Comparison of ENCODE assay signal across 8 cellular contexts in genomic region chrX:153970398-153971123, GRCh38. TPM values are rescaled to one million over a fixed set of nuclear protein-coding genes. Genes with fewer than 3 reads are reported as not detected.
DNase-seq lines count a peak whose midpoint lies in the region; ATAC-seq, FAIRE-seq and TF ChIP-seq lines count a peak whose summit lies in the region.

No MANE protein-coding gene starts in this region.

- H3K27me3 Mint-ChIP-seq in T-cell = no peaks in the 10 kb centered on the region

- H4K20me1 ChIP-seq in H1 (replicated peaks in 1 of 2; ENCODE audit: control insufficient read depth in 1 of 2, insufficient read depth in 2 of 2, low read length in 2 of 2) = peaks cover 18 to 26% of the 10 kb centered on the region in 2 experiments

- peak overlapping the region; percentile 97 for H3K56ac ChIP-seq in H1 (replicated peaks; ENCODE audit: insufficient read length, low read depth, low read length)

- H3K79me2 ChIP-seq in H1 (ENCODE audit: control insufficient read depth in 1 of 2, insufficient read depth in 2 of 2, low read length in 2 of 2) = peaks cover 41 to 52% of the 10 kb centered on the region in 2 experiments

- peaks cover 2% of the 10 kb centered on the region; the same call in 1 of the 2 replicates for H3K79me1 ChIP-seq in H1 (ENCODE audit: low read depth, low read length)

- H4K5ac ChIP-seq in H1 (ENCODE audit: insufficient read length, low read depth, low read length) = peak overlapping the region; percentile 91

- TF ChIP-seq POLR2A in H1 (IDR thresholded peaks at IDR 0.05; ENCODE audit: control extremely low read depth in 1 of 2, low read depth in 2 of 2, low read length in 2 of 2) = peak in 1 of 2 experiments; percentile 65; a peak in 2 of 3 replicates
- TF ChIP-seq POLR2A in transverse colon (IDR thresholded peaks at IDR 0.05) = no peak

- peaks cover 52 to 58% (median 52%) of the 10 kb centered on the region in 3 donors for H3K4me1 Mint-ChIP-seq in T-cell

- ATAC-seq in GM18873 (IDR thresholded peaks at IDR 0.05; ENCODE audit: low FRiP score, unreplicated experiment) = peak; percentile 2
- peak in 3 of 4 experiments; percentile 10 to 18 (median 10) for ATAC-seq in T-cell (replicated peaks in 1 of 4)
- no peak for ATAC-seq in GM18858 (IDR thresholded peaks at IDR 0.05; ENCODE audit: unreplicated experiment)

- no peak overlapping the region for H2BK15ac ChIP-seq in H1 (ENCODE audit: low read length)

- in situ Hi-C loops in transverse colon (cut with MboI; ENCODE audit: low pct_ligation_motif_present in 1 of 4, low pct_unique_long_range_greater_than_20kb in 1 of 4, low sequenced_read_pairs in 3 of 4) = loop anchor here in 2 of 4 donors (25.0 kb wide), 2 partner anchors 208 to 567 kb away; partner anchors contain the start of genes G6PD (in 1 of the 2), IKBKG (in 1 of the 2) and PLXNB3 (in 1 of the 2)

- H2BK120ac ChIP-seq in H1 (replicated peaks; ENCODE audit: low read depth, low read length) = peak overlapping the region; percentile 43

- H3K4me3 ChIP-seq in BE2C (ENCODE audit: low read depth, low read length) = peak overlapping the region; percentile 93
- peak overlapping the region; percentile 92 to 99 (median 95) for H3K4me3 ChIP-seq in H1 (ENCODE audit: extremely low read depth in 1 of 4, insufficient read depth in 2 of 4, low read depth in 3 of 4, low read length in 4 of 4)
- peak overlapping the region; percentile 62 for H3K4me3 ChIP-seq in mesodermal cell (ENCODE audit: extremely low read depth, insufficient read depth, low read length, poor library complexity, severe bottlenecking)
- peak overlapping the region; percentile 63 to 91 (median 86) for H3K4me3 ChIP-seq in transverse colon

- H3K14ac ChIP-seq in H1 (ENCODE audit: insufficient read length) = no peak overlapping the region

- peak overlapping the region; percentile 50; the same call in 1 of the 2 replicates for H2BK12ac ChIP-seq in H1 (ENCODE audit: low read depth, low read length)

- peak overlapping the region; percentile 95 to 100 (median 99) for H3K9ac ChIP-seq in H1 (replicated peaks in 1 of 4; ENCODE audit: extremely low read depth in 1 of 4, low read depth in 3 of 4, low read length in 3 of 4)

- CTCF ChIA-PET in T-cell (lab: Charles Lee) = interaction anchor here (0.5 to 1.4 kb wide), 3 partner anchors 10 to 42 kb away, joined by 3 to 6 read pairs (median 4); no protein-coding TSS in a partner anchor
- CTCF ChIA-PET in H1 (lab: Charles Lee; ENCODE audit: partially characterized antibody) = interaction anchor here (2.5 to 11.2 kb wide), 2 partner anchors 22 to 43 kb away, joined by 8 to 102 read pairs; partner anchors contain the start of gene RENBP

- peak overlapping the region; percentile 78; the same call in 1 of the 2 replicates for H3K18ac ChIP-seq in H1 (ENCODE audit: extremely low read depth, low read length)

- no peak for FAIRE-seq in H1 (lab: Jason Lieb, UNC)

- H3K23me2 ChIP-seq in H1 (ENCODE audit: low read depth, low read length) = peaks cover 8% of the 10 kb centered on the region; the same call in 1 of the 2 replicates

- peak overlapping the region; percentile 96 for H4K91ac ChIP-seq in H1 (replicated peaks; ENCODE audit: insufficient read length, low read length)

- H3K4ac ChIP-seq in H1 (replicated peaks; ENCODE audit: insufficient read length, low read depth, low read length) = peak overlapping the region; percentile 32

- no peak overlapping the region for H2AFZ ChIP-seq in H1 (ENCODE audit: low read length)

- TF ChIP-seq CTCF in BE2C (IDR thresholded peaks at IDR 0.05; ENCODE audit: low read depth, low read length) (no peak), H1 (IDR thresholded peaks at IDR 0.05; ENCODE audit: control extremely low read depth in 1 of 3, insufficient read depth in 1 of 3, low read depth in 1 of 3, low read length in 3 of 3) (no peak), transverse colon (IDR thresholded peaks at IDR 0.05) (no peak)

- H3K4me1 ChIP-seq in BE2C (peaks cover 10% of the 10 kb centered on the region), H1 (replicated peaks in 1 of 4; ENCODE audit: control insufficient read depth in 3 of 4, insufficient read depth in 4 of 4, low read length in 3 of 4) (peaks cover 4 to 26% (median 17%) of the 10 kb centered on the region in 4 experiments), mesodermal cell (ENCODE audit: control insufficient read depth, insufficient read depth, low read length, poor library complexity, severe bottlenecking) (peaks cover 25% of the 10 kb centered on the region), transverse colon (peaks cover 9 to 58% (median 53%) of the 10 kb centered on the region in 4 donors)

- no peak for TF ChIP-seq RAD21 in H1 (IDR thresholded peaks at IDR 0.05 in 1 of 2, conservative IDR thresholded peaks at IDR 0.05 in 1 of 2; ENCODE audit: low read depth in 2 of 2, low read length in 2 of 2)

- intact Hi-C loops in transverse colon (cut with DNase I; ENCODE audit: low total_unique reads) = no loop called here

- peak overlapping the region; percentile 100 for H3K27ac Mint-ChIP-seq in T-cell

- H4K8ac ChIP-seq in H1 (ENCODE audit: extremely low read depth, insufficient read depth, low read length) = peak overlapping the region; percentile 100

- POLR2A ChIA-PET in T-cell (lab: Charles Lee) = interaction anchor here in 1 of 2 donors (0.5 to 1.1 kb wide), 3 partner anchors 9 to 583 kb away, joined by 3 to 4 read pairs (median 4); no protein-coding TSS in a partner anchor
- POLR2A ChIA-PET in H1 (lab: Charles Lee; ENCODE audit: partially characterized antibody) = interaction anchor here (0.7 to 4.6 kb wide), 32 partner anchors 9 to 399 kb away, joined by 3 to 43 read pairs (median 4); partner anchors contain the start of genes ARHGAP4, IRAK1, L1CAM and SRPK3

- H2BK20ac ChIP-seq in H1 (ENCODE audit: low read length) = no peak overlapping the region

- peak overlapping the region; percentile 66 to 69 for H3K4me2 ChIP-seq in H1 (ENCODE audit: insufficient read depth in 1 of 2, low read depth in 2 of 2, low read length in 2 of 2)

- TF ChIP-seq EP300 in H1 (IDR thresholded peaks at IDR 0.05; ENCODE audit: borderline replicate concordance in 1 of 2, low read depth in 2 of 2, low read length in 2 of 2) (no peak), transverse colon (IDR thresholded peaks at IDR 0.05; ENCODE audit: low read depth) (no peak)

- DNase-seq in BE2C (peak; percentile 59), T-cell (peak in 7 of 34 experiments; percentile 17 to 41 (median 28)), H1 (ENCODE audit: low read depth in 1 of 2, low spot score in 2 of 2) (peak in 1 of 2 experiments; percentile 63), transverse colon (no peak)

- H3K27ac ChIP-seq in KOPT-K1 (ENCODE audit: low read depth, low read length, poor library complexity, severe bottlenecking) = peak overlapping the region; percentile 100
- peak overlapping the region; percentile 99 for H3K27ac ChIP-seq in H1 (ENCODE audit: low read depth, low read length)
- H3K27ac ChIP-seq in mesodermal cell (ENCODE audit: low read depth, low read length, severe bottlenecking) = peak overlapping the region; percentile 100
- H3K27ac ChIP-seq in transverse colon = peak overlapping the region; percentile 94 to 100 (median 98)

- 0% methylated on average over 8 of the region's 47 CpGs; no CpG with 5 or more reads in 1 of the 2 experiments for WGBS in H1 (ENCODE audit: extremely low coverage in 1 of 2, insufficient coverage in 1 of 2, insufficient read length in 1 of 2, insufficient replicate concordance in 2 of 2, low coverage in 1 of 2, low lambda C conversion rate in 2 of 2, missing lambda C conversion rate in 1 of 2), 2 experiments
- 0% methylated on average over 10 to 21 of the region's 47 CpGs for WGBS in mesodermal cell (ENCODE audit: insufficient coverage in 2 of 2), 2 experiments
- WGBS in transverse colon (ENCODE audit: low coverage in 1 of 2), 2 donors = 0 to 21% methylated on average over 3 to 46 of the region's 47 CpGs

- peak overlapping the region; percentile 99 for H2BK5ac ChIP-seq in H1 (ENCODE audit: low read depth, low read length)

- H3K9me3 ChIP-seq in BE2C (no peaks in the 10 kb centered on the region), KOPT-K1 (ENCODE audit: insufficient read depth, low read length, poor library complexity, severe bottlenecking) (no peaks in the 10 kb centered on the region), H1 (ENCODE audit: insufficient read depth in 2 of 2, low read depth in 1 of 2, low read length in 1 of 2) (no peaks in the 10 kb centered on the region), mesodermal cell (ENCODE audit: control insufficient read depth, low read length) (no peaks in the 10 kb centered on the region), transverse colon (no peaks in the 10 kb centered on the region)

- H3K27me3 ChIP-seq in BE2C (no peaks in the 10 kb centered on the region), H1 (replicated peaks in 1 of 4; ENCODE audit: control insufficient read depth in 3 of 4, extremely low read depth in 1 of 4, insufficient read depth in 3 of 4, low read length in 3 of 4) (no peaks in the 10 kb centered on the region), transverse colon (no peaks in the 10 kb centered on the region)

- peak overlapping the region; percentile 88 to 100 (median 100) for H3K4me3 Mint-ChIP-seq in T-cell

- peaks cover 30% of the 10 kb centered on the region for H3K36me3 ChIP-seq in BE2C
- H3K36me3 ChIP-seq in KOPT-K1 (ENCODE audit: insufficient read depth, low read length) = peaks cover 32% of the 10 kb centered on the region; the same call in 1 of the 2 replicates
- no peaks in the 10 kb centered on the region for H3K36me3 ChIP-seq in H1 (ENCODE audit: control insufficient read depth in 2 of 4, insufficient read depth in 4 of 4, low read length in 3 of 4)
- peaks cover 21% of the 10 kb centered on the region for H3K36me3 ChIP-seq in mesodermal cell (ENCODE audit: control insufficient read depth, insufficient read depth, low read length)
- no peaks in the 10 kb centered on the region for H3K36me3 ChIP-seq in transverse colon

- no peaks in the 10 kb centered on the region for H3K36me3 Mint-ChIP-seq in T-cell

- H3K23ac ChIP-seq in H1 (ENCODE audit: insufficient read length) = no peak overlapping the region

- 0 out of 2 replicates have a peak overlapping the region, but pooled peaks have one; percentile 65 for H2AK5ac ChIP-seq in H1 (ENCODE audit: low read depth, low read length)

- no peaks in the 10 kb centered on the region for H3K9me3 Mint-ChIP-seq in T-cell

RNA-seq across cellular contexts. Expression of gene HCFC1, which starts 1.1 kb away (rescaled TPM):
- polyA plus RNA-seq in BE2C (2012; ENCODE audit: insufficient read depth, insufficient read length, low read depth) = 64.3 TPM
- total RNA-seq in T-cell (10 to 100 TPM; 67.1 to 73.4 (median 69.2) TPM), transverse colon (10 to 100 TPM; 34.0 to 68.5 (median 49.8) TPM)
- 117 and 120 TPM in 2 replicates for total RNA-seq in H1 (2021; fragmentation: NEBNext Ultra II Directional; extraction: Animal tissue kit (Norgen Biotek cat#: 25700))
- polyA plus RNA-seq in H1 (2011; rRNA removed) = 24.9 and 44.8 TPM in 2 replicates
- polyA plus RNA-seq in H1 (2011; cell fraction: cytosol; rRNA removed) = 19.1 TPM
- polyA plus RNA-seq in H1 (2011; cell fraction: nucleus; rRNA removed) = 58.3 TPM
- 68.3 to 93.0 TPM (median 82.4 TPM) in 4 replicates for polyA plus RNA-seq in H1 (2012, experiment 1 of 2)
- polyA plus RNA-seq in H1 (2012, experiment 2 of 2) = 84.1 TPM
- 56.8 TPM for polyA plus RNA-seq in H1 (2013, experiment 1 of 2)
- polyA plus RNA-seq in H1 (2013, experiment 2 of 2) = 47.2 TPM
- polyA minus RNA-seq in H1 (2011; rRNA and poly(A)+ RNA removed) = 20.7 TPM in 2 replicates
- polyA minus RNA-seq in H1 (2011; cell fraction: cytosol; rRNA and poly(A)+ RNA removed) = 67.4 TPM
- polyA minus RNA-seq in H1 (2011; cell fraction: nucleus; rRNA and poly(A)+ RNA removed) = 37.2 TPM
- 53.1 TPM for polyA plus RNA-seq in mesodermal cell (2013, experiment 1 of 2)
- polyA plus RNA-seq in mesodermal cell (2013, experiment 2 of 2) = 39.6 TPM

RNA-seq across cellular contexts. Expression of gene TMEM187, which starts 2.0 kb away (rescaled TPM):
- polyA plus RNA-seq in BE2C (2012; ENCODE audit: insufficient read depth, insufficient read length, low read depth) = 4.9 TPM
- 10 to 100 TPM in 3 of 5 donors, 1 to 10 TPM in 2; 4.0 to 16.9 (median 14.1) TPM for total RNA-seq in T-cell
- total RNA-seq in H1 (2021; fragmentation: NEBNext Ultra II Directional; extraction: Animal tissue kit (Norgen Biotek cat#: 25700)) = 2.7 and 5.0 TPM in 2 replicates
- polyA plus RNA-seq in H1 (2011; rRNA removed) = 14.5 and 16.2 TPM in 2 replicates
- 9.8 TPM for polyA plus RNA-seq in H1 (2011; cell fraction: cytosol; rRNA removed)
- 11.4 TPM for polyA plus RNA-seq in H1 (2011; cell fraction: nucleus; rRNA removed)
- 3.3 to 5.5 TPM (median 4.3 TPM) in 4 replicates for polyA plus RNA-seq in H1 (2012, experiment 1 of 2)
- polyA plus RNA-seq in H1 (2012, experiment 2 of 2) = 4.9 TPM
- 5.0 TPM for polyA plus RNA-seq in H1 (2013, experiment 1 of 2)
- 5.3 TPM for polyA plus RNA-seq in H1 (2013, experiment 2 of 2)
- 5.1 and 5.4 TPM in 2 replicates for polyA minus RNA-seq in H1 (2011; rRNA and poly(A)+ RNA removed)
- polyA minus RNA-seq in H1 (2011; cell fraction: cytosol; rRNA and poly(A)+ RNA removed) = 2.9 TPM
- polyA minus RNA-seq in H1 (2011; cell fraction: nucleus; rRNA and poly(A)+ RNA removed) = 3.2 TPM
- 8.6 TPM for polyA plus RNA-seq in mesodermal cell (2013, experiment 1 of 2)
- polyA plus RNA-seq in mesodermal cell (2013, experiment 2 of 2) = 6.0 TPM
- total RNA-seq in transverse colon = 10 to 100 TPM in 1 of 4 donors, 1 to 10 TPM in 3; 1.6 to 11.2 (median 5.5) TPM

RNA-seq across cellular contexts. Expression of gene RENBP, which starts 26.1 kb away (rescaled TPM):
- polyA plus RNA-seq in BE2C (2012; ENCODE audit: insufficient read depth, insufficient read length, low read depth) = 163 TPM
- total RNA-seq in T-cell = 10 to 100 TPM; 10.2 to 23.5 (median 19.5) TPM
- total RNA-seq in H1 (2021; fragmentation: NEBNext Ultra II Directional; extraction: Animal tissue kit (Norgen Biotek cat#: 25700)) = 11.9 and 12.4 TPM in 2 replicates
- polyA plus RNA-seq in H1 (2011; rRNA removed) = 21.8 and 26.5 TPM in 2 replicates
- polyA plus RNA-seq in H1 (2011; cell fraction: cytosol; rRNA removed) = 27.0 TPM
- polyA plus RNA-seq in H1 (2011; cell fraction: nucleus; rRNA removed) = 34.6 TPM
- 10.0 to 21.2 TPM (median 17.8 TPM) in 4 replicates for polyA plus RNA-seq in H1 (2012, experiment 1 of 2)
- 7.8 TPM for polyA plus RNA-seq in H1 (2012, experiment 2 of 2)
- 6.4 TPM for polyA plus RNA-seq in H1 (2013, experiment 1 of 2)
- polyA plus RNA-seq in H1 (2013, experiment 2 of 2) = 4.9 TPM
- 5.5 and 9.2 TPM in 2 replicates for polyA minus RNA-seq in H1 (2011; rRNA and poly(A)+ RNA removed)
- 4.0 TPM for polyA minus RNA-seq in H1 (2011; cell fraction: cytosol; rRNA and poly(A)+ RNA removed)
- polyA minus RNA-seq in H1 (2011; cell fraction: nucleus; rRNA and poly(A)+ RNA removed) = 6.6 TPM
- polyA plus RNA-seq in mesodermal cell (2013, experiment 1 of 2) = 10.9 TPM
- 7.8 TPM for polyA plus RNA-seq in mesodermal cell (2013, experiment 2 of 2)
- 10 to 100 TPM in 1 of 4 donors, 1 to 10 TPM in 2, not detected in 1; 4.6 to 13.1 (median 7.2) TPM for total RNA-seq in transverse colon

RNA-seq across cellular contexts. Expression of gene NAA10, which starts 35.7 kb away (rescaled TPM):
- 597 TPM for polyA plus RNA-seq in BE2C (2012; ENCODE audit: insufficient read depth, insufficient read length, low read depth)
- total RNA-seq in T-cell = 10 to 100 TPM; 53.3 to 98.2 (median 80.0) TPM
- total RNA-seq in H1 (2021; fragmentation: NEBNext Ultra II Directional; extraction: Animal tissue kit (Norgen Biotek cat#: 25700)) = 98.1 and 98.8 TPM in 2 replicates
- polyA plus RNA-seq in H1 (2011; rRNA removed) = 80.4 and 119 TPM in 2 replicates
- 119 TPM for polyA plus RNA-seq in H1 (2011; cell fraction: cytosol; rRNA removed)
- 118 TPM for polyA plus RNA-seq in H1 (2011; cell fraction: nucleus; rRNA removed)
- polyA plus RNA-seq in H1 (2012, experiment 1 of 2) = 97.2 to 140 TPM (median 123 TPM) in 4 replicates
- 131 TPM for polyA plus RNA-seq in H1 (2012, experiment 2 of 2)
- polyA plus RNA-seq in H1 (2013, experiment 1 of 2) = 119 TPM
- polyA plus RNA-seq in H1 (2013, experiment 2 of 2) = 110 TPM
- 52.7 and 54.6 TPM in 2 replicates for polyA minus RNA-seq in H1 (2011; rRNA and poly(A)+ RNA removed)
- 42.9 TPM for polyA minus RNA-seq in H1 (2011; cell fraction: cytosol; rRNA and poly(A)+ RNA removed)
- 50.2 TPM for polyA minus RNA-seq in H1 (2011; cell fraction: nucleus; rRNA and poly(A)+ RNA removed)
- 107 TPM for polyA plus RNA-seq in mesodermal cell (2013, experiment 1 of 2)
- 95.7 TPM for polyA plus RNA-seq in mesodermal cell (2013, experiment 2 of 2)
- total RNA-seq in transverse colon = 10 to 100 TPM; 29.9 to 57.2 (median 47.4) TPM

RNA-seq across cellular contexts. Expression of gene ARHGAP4, which starts 44.5 kb away (rescaled TPM):
- polyA plus RNA-seq in BE2C (2012; ENCODE audit: insufficient read depth, insufficient read length, low read depth) = 107 TPM
- total RNA-seq in T-cell = 100 to 1,000 TPM; 420 to 485 (median 468) TPM
- 25.9 and 26.0 TPM in 2 replicates for total RNA-seq in H1 (2021; fragmentation: NEBNext Ultra II Directional; extraction: Animal tissue kit (Norgen Biotek cat#: 25700))
- 23.9 and 42.4 TPM in 2 replicates for polyA plus RNA-seq in H1 (2011; rRNA removed)
- 27.6 TPM for polyA plus RNA-seq in H1 (2011; cell fraction: cytosol; rRNA removed)
- 149 TPM for polyA plus RNA-seq in H1 (2011; cell fraction: nucleus; rRNA removed)
- 10.6 to 29.1 TPM (median 24.4 TPM) in 4 replicates for polyA plus RNA-seq in H1 (2012, experiment 1 of 2)
- 21.7 TPM for polyA plus RNA-seq in H1 (2012, experiment 2 of 2)
- polyA plus RNA-seq in H1 (2013, experiment 1 of 2) = 27.8 TPM
- 26.3 TPM for polyA plus RNA-seq in H1 (2013, experiment 2 of 2)
- polyA minus RNA-seq in H1 (2011; rRNA and poly(A)+ RNA removed) = 9.9 and 11.1 TPM in 2 replicates
- polyA minus RNA-seq in H1 (2011; cell fraction: cytosol; rRNA and poly(A)+ RNA removed) = 32.3 TPM
- 31.3 TPM for polyA minus RNA-seq in H1 (2011; cell fraction: nucleus; rRNA and poly(A)+ RNA removed)
- 18.2 TPM for polyA plus RNA-seq in mesodermal cell (2013, experiment 1 of 2)
- polyA plus RNA-seq in mesodermal cell (2013, experiment 2 of 2) = 8.8 TPM
- total RNA-seq in transverse colon = 10 to 100 TPM; 44.9 to 52.4 (median 49.9) TPM
